In genomic region chr7:13037216-13037615, GRCh38 we compare ENCODE assay signal across 35 cellular contexts.
"Had no signal": no experiment of that assay in that cellular context is flagged by ENCODE, and none has a peak within 500 bp of the region (broad histone marks: within the 10 kb centered on the region; RNA-seq: fewer than 3 reads in every experiment).

No MANE protein-coding gene starts in this region.

- ATAC-seq: activated naive CD8-positive, alpha-beta T cell treated with anti-CD3 and anti-CD28 coated beads, Interleukin-2, amount 50 U/mL, for 24 hours; activated T-cell treated with anti-CD3 and anti-CD28 coated beads, Interleukin-2, amount 50 U/mL, for 4 hours; Right ventricle myocardium inferior; SK-N-SH treated with all-trans-retinoic acid at 6 μM for 48 hours; T-cell had no signal

- H3K27ac ChIP-seq: brain microvascular endothelial cell, KMS-11, Peyer's patch, VCaP had no signal

- H3K36me3 Mint-ChIP-seq: activated CD4-positive, alpha-beta memory T cell treated with anti-CD3 and anti-CD28 coated beads for 36 hours; activated naive CD4-positive, alpha-beta T cell treated with anti-CD3 and anti-CD28 coated beads, Interleukin-2, amount 10 ng/mL, durations not matched to agents 7 days and 5 days; activated naive CD8-positive, alpha-beta T cell; T-cell had no signal

- H3K4me2 ChIP-seq: KMS-11 had no signal

- H3K4me1 ChIP-seq: Peyer's patch had no signal

- H3K4me1 Mint-ChIP-seq: activated naive CD4-positive, alpha-beta T cell treated with anti-CD3 and anti-CD28 coated beads, Interleukin-2, amount 10 ng/mL, durations not matched to agents 7 days and 5 days; activated naive CD8-positive, alpha-beta T cell treated with anti-CD3 and anti-CD28 coated beads, Interleukin-2, amount 50 U/mL, for 24 hours; T-cell had no signal

- H3K4me3 Mint-ChIP-seq: activated B cell treated with CpG ODN at 0.5 μM for 24 hours; activated CD4-positive, alpha-beta memory T cell treated with anti-CD3 and anti-CD28 coated beads for 36 hours; activated naive CD4-positive, alpha-beta T cell treated with anti-CD3 and anti-CD28 coated beads, Interleukin-2, amount 10 ng/mL, durations not matched to agents 7 days and 5 days; activated naive CD8-positive, alpha-beta T cell; activated naive CD8-positive, alpha-beta T cell treated with anti-CD3 and anti-CD28 coated beads, Interleukin-2, amount 50 U/mL, for 24 hours; activated T-cell treated with anti-CD3 and anti-CD28 coated beads, Interleukin-2, amount 50 U/mL, for 4 hours; activated T-helper 1 cell treated with anti-CD3 and anti-CD28 coated beads, Interleukin-12 subunit alpha, Interleukin-12 subunit beta, Interleukin-2, Interleukin-4 antibody, amounts not matched to agents 30 ng/mL and 10 ng/mL and 1 ng/mL, durations not matched to agents 14 hours and 24 hours and 36 hours; T-cell had no signal

- H3K27me3 Mint-ChIP-seq: activated naive CD4-positive, alpha-beta T cell treated with anti-CD3 and anti-CD28 coated beads, Interleukin-2, amount 10 ng/mL, durations not matched to agents 7 days and 5 days; activated naive CD8-positive, alpha-beta T cell had no signal

- H3K27me3 ChIP-seq: brain microvascular endothelial cell, Peyer's patch had no signal

- H3K27ac Mint-ChIP-seq: activated B cell treated with CpG ODN at 0.5 μM for 24 hours; activated CD4-positive, alpha-beta memory T cell treated with anti-CD3 and anti-CD28 coated beads for 36 hours; activated naive CD4-positive, alpha-beta T cell treated with anti-CD3 and anti-CD28 coated beads, Interleukin-2, amount 10 ng/mL, durations not matched to agents 7 days and 5 days; activated naive CD8-positive, alpha-beta T cell; activated naive CD8-positive, alpha-beta T cell treated with anti-CD3 and anti-CD28 coated beads, Interleukin-2, amount 50 U/mL, for 24 hours; activated T-helper 1 cell treated with anti-CD3 and anti-CD28 coated beads, Interleukin-12 subunit alpha, Interleukin-12 subunit beta, Interleukin-2, Interleukin-4 antibody, amounts not matched to agents 30 ng/mL and 10 ng/mL and 1 ng/mL, durations not matched to agents 14 hours and 24 hours and 36 hours; T-cell had no signal

- DNase-seq: activated B cell treated with CpG ODN at 0.5 μM for 24 hours; activated CD4-positive, alpha-beta memory T cell treated with anti-CD3 and anti-CD28 coated beads for 36 hours; activated CD4-positive, alpha-beta T cell treated with anti-CD3 and anti-CD28 coated beads for 4 hours; activated CD4-positive, alpha-beta T cell treated with anti-CD3 and anti-CD28 coated beads, Interleukin-2, amount 50 U/mL, for 1 hour; activated CD4-positive, CD25-positive, alpha-beta regulatory T cell treated with anti-CD3 and anti-CD28 coated beads, Interleukin-2, amount 50 U/mL, for 72 hours; activated CD8-positive, alpha-beta memory T cell treated with anti-CD3 and anti-CD28 coated beads, Interleukin-2, amount 50 U/mL, for 4 hours; activated naive CD4-positive, alpha-beta T cell treated with anti-CD3 and anti-CD28 coated beads, Interleukin-2, amount 10 ng/mL, durations not matched to agents 7 days and 5 days; activated naive CD8-positive, alpha-beta T cell treated with anti-CD3 and anti-CD28 coated beads, Interleukin-2, amount 50 U/mL, for 24 hours; activated T-cell treated with anti-CD3 and anti-CD28 coated beads for 4 hours; activated T-cell treated with anti-CD3 and anti-CD28 coated beads, Interleukin-2, amount 50 U/mL, for 4 hours; anterior cingulate cortex; brain microvascular endothelial cell; central memory CD4-positive, alpha-beta T cell; NCI-H1105; NCI-H1417 treated with DMSO at 0.1 percent for 48 hours; NCI-H187 treated with DMSO at 0.1 percent for 48 hours; NCI-H2081; NCI-H226; NCI-H446 treated with DMSO at 0.1 percent for 48 hours; NCI-H524; NCI-H69; NK-92 treated with Interleukin-12 subunit alpha and Interleukin-12 subunit beta, amount 100 ng/mL, for 24 hours; PC-3; Peyer's patch; RPMI8226; SIG-M5; T-cell; T-helper 2 cell; T-helper 9 cell had no signal

- H3K9me3 Mint-ChIP-seq: activated CD4-positive, alpha-beta memory T cell treated with anti-CD3 and anti-CD28 coated beads for 36 hours; activated naive CD4-positive, alpha-beta T cell treated with anti-CD3 and anti-CD28 coated beads, Interleukin-2, amount 10 ng/mL, durations not matched to agents 7 days and 5 days; activated T-helper 1 cell treated with anti-CD3 and anti-CD28 coated beads, Interleukin-12 subunit alpha, Interleukin-12 subunit beta, Interleukin-2, Interleukin-4 antibody, amounts not matched to agents 30 ng/mL and 10 ng/mL and 1 ng/mL, durations not matched to agents 14 hours and 24 hours and 36 hours had no signal

- H3K9me3 ChIP-seq: Peyer's patch had no signal

- H3K4me3 ChIP-seq: Peyer's patch had no signal

- H3K9ac ChIP-seq: KMS-11 had no signal

- H3K36me3 ChIP-seq: brain microvascular endothelial cell, Peyer's patch had no signal
